8 cellular contexts compared by ENCODE assay signal in the genomic region with DNA sequence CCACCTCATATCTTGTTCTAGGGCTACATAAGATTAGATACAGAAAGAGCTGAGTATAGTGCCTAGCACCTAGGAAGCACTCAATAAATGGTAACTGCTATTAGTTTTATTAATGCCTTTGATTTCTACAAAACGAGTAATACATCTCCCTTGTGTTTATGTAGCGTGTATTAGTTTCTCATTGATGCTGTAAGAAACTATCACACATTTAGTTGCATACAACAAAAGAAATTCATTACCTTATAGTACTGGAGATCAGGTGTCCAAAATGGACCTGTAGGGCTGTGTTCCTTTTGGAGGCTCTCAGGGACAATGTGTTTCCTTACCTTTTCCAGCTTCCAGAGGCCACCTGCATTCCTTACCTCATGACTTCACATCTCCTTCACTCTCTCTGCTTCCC. TPM values are rescaled to one million over a fixed set of nuclear protein-coding genes. Genes with fewer than 3 reads are reported as not detected.
DNase-seq lines count a peak whose midpoint lies in the region; ATAC-seq and TF ChIP-seq lines count a peak whose summit lies in the region.

No MANE protein-coding gene starts in this region.

- no peak for DNase-seq in MCF 10A (ENCODE audit: unreplicated experiment)
- no peak for DNase-seq in naive thymus-derived CD4-positive, alpha-beta T cell
- no peak for DNase-seq in HEK293T (ENCODE audit: extremely low spot score)
- no peak for DNase-seq in stimulated activated CD4-positive, alpha-beta T cell treated with anti-CD3 and anti-CD28 coated beads, Interleukin-2, amount 100 ng/mL, for 48 hours

- no TSS peak for BruUV-seq in MCF 10A (replicated peaks; lab: Mats Ljungman, UMichigan)

- H3K27me3 Mint-ChIP-seq in MCF 10A (ENCODE audit: insufficient read depth, unreplicated experiment): peaks cover 26% of the 10 kb centered on the region
- H3K27me3 Mint-ChIP-seq in naive thymus-derived CD4-positive, alpha-beta T cell: peaks cover 0 to 10% (median 0%) of the 10 kb centered on the region in 5 donors

- peak overlapping the region; percentile 94 for H3K27ac ChIP-seq in BLaER1
- H3K27ac ChIP-seq in HUES48 (ENCODE audit: low read depth, low read length): no peak overlapping the region
- H3K27ac ChIP-seq in naive thymus-derived CD4-positive, alpha-beta T cell (ENCODE audit: low read depth, low read length): peak overlapping the region; percentile 82

- H3K4me2 ChIP-seq in BLaER1: peak overlapping the region; percentile 88

- H3K9me3 ChIP-seq in BLaER1 (peaks cover 10% of the 10 kb centered on the region), HUES48 (ENCODE audit: control insufficient read depth, insufficient read depth, low read length) (no peaks in the 10 kb centered on the region)
- H3K9me3 ChIP-seq in naive thymus-derived CD4-positive, alpha-beta T cell (ENCODE audit: control insufficient read depth in 2 of 3, low read length in 3 of 3): no peaks in the 10 kb centered on the region

- TF ChIP-seq CTCF in MCF 10A (IDR thresholded peaks at IDR 0.05; ENCODE audit: unreplicated experiment): no peak

- intact Hi-C loops in MCF 10A (cut with micrococcal nuclease): loop anchor here (5.0 kb wide), 3 partner anchors 115 to 210 kb away; no protein-coding TSS in a partner anchor
- intact Hi-C loops in naive thymus-derived CD4-positive, alpha-beta T cell (cut with micrococcal nuclease): loop anchor here (1.0 to 10.0 kb wide), 15 partner anchors 110 to 1908 kb away; a partner anchor contains a TSS

- H3K4me3 ChIP-seq in BLaER1 (peak overlapping the region; percentile 99), HUES48 (ENCODE audit: low read depth, low read length) (peak overlapping the region; percentile 79)
- H3K4me3 ChIP-seq in naive thymus-derived CD4-positive, alpha-beta T cell (ENCODE audit: low read length): peak overlapping the region; percentile 83

- CTCF ChIA-PET in MCF 10A (lab: Yijun Ruan, JAX): interaction anchor here (1.2 kb wide), 2 partner anchors 9 to 172 kb away, joined by 3 to 4 read pairs; no protein-coding TSS in a partner anchor
- CTCF ChIA-PET in naive thymus-derived CD4-positive, alpha-beta T cell (lab: Charles Lee): interaction anchor here (0.6 kb wide), 1 partner anchor 154 kb away, joined by 3 read pairs; no protein-coding TSS in a partner anchor
- CTCF ChIA-PET in HEK293T (lab: Yijun Ruan, JAX): no interaction called here

- no peaks in the 10 kb centered on the region for H3K36me3 Mint-ChIP-seq in MCF 10A (ENCODE audit: insufficient read depth, unreplicated experiment)
- H3K36me3 Mint-ChIP-seq in naive thymus-derived CD4-positive, alpha-beta T cell: peaks cover 0 to 2% (median 0%) of the 10 kb centered on the region in 5 donors

- H3K4me1 Mint-ChIP-seq in MCF 10A (ENCODE audit: insufficient read depth, unreplicated experiment): peaks cover 23% of the 10 kb centered on the region
- H3K4me1 Mint-ChIP-seq in naive thymus-derived CD4-positive, alpha-beta T cell: peaks cover 29 to 76% (median 51%) of the 10 kb centered on the region in 7 donors

- H3K36me3 ChIP-seq in BLaER1: peaks cover 3% of the 10 kb centered on the region; the same call in 1 of the 2 replicates
- H3K36me3 ChIP-seq in HUES48 (ENCODE audit: control insufficient read depth, insufficient read depth, low read length): no peaks in the 10 kb centered on the region
- peaks cover 0 to 8% (median 0%) of the 10 kb centered on the region in 3 experiments for H3K36me3 ChIP-seq in naive thymus-derived CD4-positive, alpha-beta T cell (ENCODE audit: control insufficient read depth in 2 of 3, insufficient read depth in 3 of 3, low read length in 3 of 3)

- POLR2A ChIA-PET in MCF 10A (lab: Yijun Ruan, JAX) (interaction anchor here (0.6 to 3.0 kb wide), 8 partner anchors 12 to 351 kb away, joined by 3 to 11 read pairs (median 4); a partner anchor contains a TSS), HEK293T (lab: Yijun Ruan, JAX) (interaction anchor here (0.6 to 2.0 kb wide), 4 partner anchors 22 to 417 kb away, joined by 3 to 8 read pairs (median 4); no protein-coding TSS in a partner anchor)
- POLR2A ChIA-PET in naive thymus-derived CD4-positive, alpha-beta T cell (lab: Charles Lee): interaction anchor here (1.2 kb wide), 1 partner anchor 49 kb away, joined by 5 read pairs; no protein-coding TSS in a partner anchor

- H3K9ac ChIP-seq in BLaER1 (peak overlapping the region; percentile 97), HUES48 (ENCODE audit: low read depth, low read length) (0 out of 2 replicates have a peak overlapping the region, but pooled peaks have one; percentile 71)

- H3K27me3 ChIP-seq in BLaER1 (no peaks in the 10 kb centered on the region), HUES48 (ENCODE audit: control insufficient read depth, insufficient read depth, low read length) (peaks cover 34% of the 10 kb centered on the region)
- no peaks in the 10 kb centered on the region for H3K27me3 ChIP-seq in naive thymus-derived CD4-positive, alpha-beta T cell (ENCODE audit: control insufficient read depth in 2 of 2, insufficient read depth in 2 of 2, low read length in 2 of 2)

- peaks cover 23% of the 10 kb centered on the region for H4K20me1 ChIP-seq in BLaER1

- peak overlapping the region; percentile 80 for H3K4me3 Mint-ChIP-seq in MCF 10A (ENCODE audit: unreplicated experiment)
- peak overlapping the region; percentile 80 to 97 (median 94) for H3K4me3 Mint-ChIP-seq in naive thymus-derived CD4-positive, alpha-beta T cell

- ATAC-seq in naive thymus-derived CD4-positive, alpha-beta T cell: no peak
- ATAC-seq in HG02981 (IDR thresholded peaks at IDR 0.05; ENCODE audit: unreplicated experiment) (no peak), HG03196 (IDR thresholded peaks at IDR 0.05; ENCODE audit: unreplicated experiment) (no peak)

- H3K9me3 Mint-ChIP-seq in MCF 10A (ENCODE audit: unreplicated experiment): no peaks in the 10 kb centered on the region
- peaks cover 0 to 2% (median 0%) of the 10 kb centered on the region in 11 donors for H3K9me3 Mint-ChIP-seq in naive thymus-derived CD4-positive, alpha-beta T cell

- H3K27ac Mint-ChIP-seq in MCF 10A (ENCODE audit: low read depth, unreplicated experiment): no peak overlapping the region
- H3K27ac Mint-ChIP-seq in naive thymus-derived CD4-positive, alpha-beta T cell: peak overlapping the region in 8 of 9 donors; percentile 85 to 96 (median 94)

- peaks cover 71% of the 10 kb centered on the region for H3K4me1 ChIP-seq in BLaER1
- H3K4me1 ChIP-seq in HUES48 (ENCODE audit: control insufficient read depth, insufficient read depth, low read length): peaks cover 5% of the 10 kb centered on the region; the same call in 1 of the 2 replicates
- peaks cover 7 to 34% of the 10 kb centered on the region in 2 donors for H3K4me1 ChIP-seq in naive thymus-derived CD4-positive, alpha-beta T cell (ENCODE audit: control insufficient read depth in 2 of 2, insufficient read depth in 2 of 2, low read length in 2 of 2)

TF ChIP-seq in HEK293T, 16 proteins besides CTCF, POLR2A, EP300 and RAD21:
- no peak for TF ChIP-seq HDGF (IDR thresholded peaks at IDR 0.05; ENCODE audit: borderline replicate concordance)
- TF ChIP-seq LEF1 (IDR thresholded peaks at IDR 0.05; ENCODE audit: borderline replicate concordance): no peak
- no peak for TF ChIP-seq SP1 (IDR thresholded peaks at IDR 0.05)
- no peak for TF ChIP-seq ARNT (IDR thresholded peaks at IDR 0.05)
- no peak for TF ChIP-seq ELF4 (IDR thresholded peaks at IDR 0.05)
- TF ChIP-seq FOXM1 (IDR thresholded peaks at IDR 0.05; ENCODE audit: borderline replicate concordance): no peak
- no peak for TF ChIP-seq FOXK2 (IDR thresholded peaks at IDR 0.05)
- TF ChIP-seq SUZ12 (IDR thresholded peaks at IDR 0.05): no peak
- no peak for TF ChIP-seq TARDBP (IDR thresholded peaks at IDR 0.05)
- TF ChIP-seq L3MBTL2 (conservative IDR thresholded peaks at IDR 0.05): no peak
- TF ChIP-seq BHLHE40 (IDR thresholded peaks at IDR 0.05; ENCODE audit: borderline replicate concordance): no peak
- no peak for TF ChIP-seq FOXA1 (IDR thresholded peaks at IDR 0.05)
- TF ChIP-seq ZNF384 (IDR thresholded peaks at IDR 0.05): no peak
- TF ChIP-seq, protein P1, sequence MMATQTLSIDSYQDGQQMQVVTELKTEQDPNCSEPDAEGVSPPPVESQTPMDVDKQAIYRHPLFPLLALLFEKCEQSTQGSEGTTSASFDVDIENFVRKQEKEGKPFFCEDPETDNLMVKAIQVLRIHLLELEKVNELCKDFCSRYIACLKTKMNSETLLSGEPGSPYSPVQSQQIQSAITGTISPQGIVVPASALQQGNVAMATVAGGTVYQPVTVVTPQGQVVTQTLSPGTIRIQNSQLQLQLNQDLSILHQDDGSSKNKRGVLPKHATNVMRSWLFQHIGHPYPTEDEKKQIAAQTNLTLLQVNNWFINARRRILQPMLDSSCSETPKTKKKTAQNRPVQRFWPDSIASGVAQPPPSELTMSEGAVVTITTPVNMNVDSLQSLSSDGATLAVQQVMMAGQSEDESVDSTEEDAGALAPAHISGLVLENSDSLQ (IDR thresholded peaks at IDR 0.05): no peak
- TF ChIP-seq NFRKB (IDR thresholded peaks at IDR 0.05): no peak
- no peak for TF ChIP-seq CTBP1 (IDR thresholded peaks at IDR 0.05; ENCODE audit: borderline replicate concordance)
TF ChIP-seq in HEK293T: peak in this region for 0.

RNA-seq across cellular contexts. Expression of a gene that starts 1.0 kb away (rescaled TPM):
- total RNA-seq in MCF 10A (2022): 9.6 and 17.2 TPM in 2 replicates
- 10 to 100 TPM in 4 of 5 experiments, 1 to 10 TPM in 1; 5.0 to 26.8 (median 16.0) TPM for total RNA-seq in naive thymus-derived CD4-positive, alpha-beta T cell
- polyA plus RNA-seq in naive thymus-derived CD4-positive, alpha-beta T cell: 1 to 10 TPM; 1.9 to 3.3 TPM
